In the genomic region with DNA sequence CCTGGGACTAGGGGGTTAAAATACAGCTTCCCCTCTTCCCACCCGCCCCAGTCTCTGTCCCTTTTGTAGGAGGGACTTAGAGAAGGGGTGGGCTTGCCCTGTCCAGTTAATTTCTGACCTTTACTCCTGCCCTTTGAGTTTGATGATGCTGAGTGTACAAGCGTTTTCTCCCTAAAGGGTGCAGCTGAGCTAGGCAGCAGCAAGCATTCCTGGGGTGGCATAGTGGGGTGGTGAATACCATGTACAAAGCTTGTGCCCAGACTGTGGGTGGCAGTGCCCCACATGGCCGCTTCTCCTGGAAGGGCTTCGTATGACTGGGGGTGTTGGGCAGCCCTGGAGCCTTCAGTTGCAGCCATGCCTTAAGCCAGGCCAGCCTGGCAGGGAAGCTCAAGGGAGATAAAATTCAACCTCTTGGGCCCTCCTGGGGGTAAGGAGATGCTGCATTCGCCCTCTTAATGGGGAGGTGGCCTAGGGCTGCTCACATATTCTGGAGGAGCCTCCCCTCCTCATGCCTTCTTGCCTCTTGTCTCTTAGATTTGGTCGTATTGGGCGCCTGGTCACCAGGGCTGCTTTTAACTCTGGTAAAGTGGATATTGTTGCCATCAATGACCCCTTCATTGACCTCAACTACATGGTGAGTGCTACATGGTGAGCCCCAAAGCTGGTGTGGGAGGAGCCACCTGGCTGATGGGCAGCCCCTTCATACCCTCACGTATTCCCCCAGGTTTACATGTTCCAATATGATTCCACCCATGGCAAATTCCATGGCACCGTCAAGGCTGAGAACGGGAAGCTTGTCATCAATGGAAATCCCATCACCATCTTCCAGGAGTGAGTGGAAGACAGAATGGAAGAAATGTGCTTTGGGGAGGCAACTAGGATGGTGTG, we compare ENCODE assay signal across 8 cellular contexts. TPM values are rescaled to one million over a fixed set of nuclear protein-coding genes. Genes with fewer than 3 reads are reported as not detected.
DNase-seq lines count a peak whose midpoint lies in the region; ATAC-seq lines count a peak whose summit lies in the region.

No MANE protein-coding gene starts in this region.

- H3K36me3 Mint-ChIP-seq in activated T-helper 1 cell treated with anti-CD3 and anti-CD28 coated beads, Interleukin-12 subunit alpha, Interleukin-12 subunit beta, Interleukin-2, Interleukin-4 antibody, amounts not matched to agents 30 ng/mL and 10 ng/mL and 1 ng/mL, durations not matched to agents 14 hours and 24 hours and 36 hours (ENCODE audit: low read depth) = peaks cover 65% of the 10 kb centered on the region

- H3K36me3 ChIP-seq in iPS-20b (ENCODE audit: insufficient read depth, low read depth, low read length) = peaks cover 54% of the 10 kb centered on the region

- peak overlapping the region; percentile 99 for H3K9ac ChIP-seq in iPS-20b (ENCODE audit: low read depth, low read length)

- no peak for ATAC-seq in left lobe of liver

- peak overlapping the region; percentile 91 for H3K4me3 Mint-ChIP-seq in activated T-helper 1 cell treated with anti-CD3 and anti-CD28 coated beads, Interleukin-12 subunit alpha, Interleukin-12 subunit beta, Interleukin-2, Interleukin-4 antibody, amounts not matched to agents 30 ng/mL and 10 ng/mL and 1 ng/mL, durations not matched to agents 14 hours and 24 hours and 36 hours

- no peaks in the 10 kb centered on the region for H3K27me3 ChIP-seq in iPS-20b (ENCODE audit: insufficient read depth, low read length)

- peaks cover 63% of the 10 kb centered on the region for H3K4me1 Mint-ChIP-seq in activated T-helper 1 cell treated with anti-CD3 and anti-CD28 coated beads, Interleukin-12 subunit alpha, Interleukin-12 subunit beta, Interleukin-2, Interleukin-4 antibody, amounts not matched to agents 30 ng/mL and 10 ng/mL and 1 ng/mL, durations not matched to agents 14 hours and 24 hours and 36 hours (ENCODE audit: low read depth)

- no peaks in the 10 kb centered on the region for H3K9me3 ChIP-seq in iPS-20b (ENCODE audit: insufficient read depth, low read depth, low read length)

- peaks cover 19% of the 10 kb centered on the region for H3K4me1 ChIP-seq in iPS-20b (ENCODE audit: insufficient read depth, low read length)

- H3K4me3 ChIP-seq in iPS-20b (ENCODE audit: low read length) = peak overlapping the region; percentile 95

- H3K27me3 Mint-ChIP-seq in activated T-helper 1 cell treated with anti-CD3 and anti-CD28 coated beads, Interleukin-12 subunit alpha, Interleukin-12 subunit beta, Interleukin-2, Interleukin-4 antibody, amounts not matched to agents 30 ng/mL and 10 ng/mL and 1 ng/mL, durations not matched to agents 14 hours and 24 hours and 36 hours (ENCODE audit: insufficient read depth) = no peaks in the 10 kb centered on the region

- intact Hi-C loops in activated T-helper 1 cell treated with anti-CD3 and anti-CD28 coated beads, Interleukin-12 subunit alpha, Interleukin-12 subunit beta, Interleukin-2, Interleukin-4 antibody, amounts not matched to agents 30 ng/mL and 10 ng/mL and 1 ng/mL, durations not matched to agents 14 hours and 24 hours and 36 hours (cut with micrococcal nuclease) = loop anchor here (2.0 to 10.0 kb wide), 2 partner anchors 201 to 409 kb away; a partner anchor contains a TSS

- H3K27ac ChIP-seq in iPS-20b (ENCODE audit: low read length) (peak overlapping the region; percentile 84), substantia nigra (ENCODE audit: low read depth, low read length, poor library complexity, severe bottlenecking) (peak overlapping the region; percentile 100)

- peak overlapping the region; percentile 99 for H3K27ac Mint-ChIP-seq in activated T-helper 1 cell treated with anti-CD3 and anti-CD28 coated beads, Interleukin-12 subunit alpha, Interleukin-12 subunit beta, Interleukin-2, Interleukin-4 antibody, amounts not matched to agents 30 ng/mL and 10 ng/mL and 1 ng/mL, durations not matched to agents 14 hours and 24 hours and 36 hours

- peak; percentile 30 for DNase-seq in activated CD4-positive, alpha-beta T cell treated with anti-CD3 and anti-CD28 coated beads for 48 hours
- DNase-seq in activated CD4-positive, alpha-beta T cell treated with anti-CD3 and anti-CD28 coated beads for 4 hours = no peak
- no peak for DNase-seq in activated T-helper 1 cell treated with anti-CD3 and anti-CD28 coated beads, Interleukin-12 subunit alpha, Interleukin-12 subunit beta, Interleukin-2, Interleukin-4 antibody, amounts not matched to agents 30 ng/mL and 10 ng/mL and 1 ng/mL, durations not matched to agents 14 hours and 24 hours and 36 hours (ENCODE audit: low spot score)
- DNase-seq in substantia nigra (lab: John Stamatoyannopoulos, UW) (peak in 1 of 49 donors; percentile 16), activated gamma-delta T cell (lab: John Stamatoyannopoulos, UW) (no peak), left lobe of liver (ENCODE audit: low spot score) (no peak), NCI-H2227 (lab: John Stamatoyannopoulos, UW; ENCODE audit: unreplicated experiment) (no peak)

- no peaks in the 10 kb centered on the region for H3K9me3 Mint-ChIP-seq in activated T-helper 1 cell treated with anti-CD3 and anti-CD28 coated beads, Interleukin-12 subunit alpha, Interleukin-12 subunit beta, Interleukin-2, Interleukin-4 antibody, amounts not matched to agents 30 ng/mL and 10 ng/mL and 1 ng/mL, durations not matched to agents 14 hours and 24 hours and 36 hours

RNA-seq across cellular contexts. Expression of a gene that starts 1.9 kb away (rescaled TPM):
- 4,315 and 4,318 TPM in 2 replicates for total RNA-seq in activated T-helper 1 cell treated with anti-CD3 and anti-CD28 coated beads, Interleukin-12 subunit alpha, Interleukin-12 subunit beta, Interleukin-2, Interleukin-4 antibody, amounts not matched to agents 30 ng/mL and 10 ng/mL and 1 ng/mL, durations not matched to agents 14 hours and 24 hours and 36 hours
- 1,145 TPM for total RNA-seq in left lobe of liver

RNA-seq across cellular contexts. Expression of a gene that starts 19.6 kb away (rescaled TPM):
- total RNA-seq in activated T-helper 1 cell treated with anti-CD3 and anti-CD28 coated beads, Interleukin-12 subunit alpha, Interleukin-12 subunit beta, Interleukin-2, Interleukin-4 antibody, amounts not matched to agents 30 ng/mL and 10 ng/mL and 1 ng/mL, durations not matched to agents 14 hours and 24 hours and 36 hours = 19.5 and 19.9 TPM in 2 replicates
- total RNA-seq in left lobe of liver = 8.8 TPM

RNA-seq across cellular contexts. Expression of a gene that starts 31.9 kb away (rescaled TPM):
- 194 and 196 TPM in 2 replicates for total RNA-seq in activated T-helper 1 cell treated with anti-CD3 and anti-CD28 coated beads, Interleukin-12 subunit alpha, Interleukin-12 subunit beta, Interleukin-2, Interleukin-4 antibody, amounts not matched to agents 30 ng/mL and 10 ng/mL and 1 ng/mL, durations not matched to agents 14 hours and 24 hours and 36 hours
- total RNA-seq in left lobe of liver = 14.9 TPM

RNA-seq across cellular contexts. Expression of a gene that starts 42.3 kb away (rescaled TPM):
- total RNA-seq in activated T-helper 1 cell treated with anti-CD3 and anti-CD28 coated beads, Interleukin-12 subunit alpha, Interleukin-12 subunit beta, Interleukin-2, Interleukin-4 antibody, amounts not matched to agents 30 ng/mL and 10 ng/mL and 1 ng/mL, durations not matched to agents 14 hours and 24 hours and 36 hours = 91.6 and 93.4 TPM in 2 replicates
- 9.0 TPM for total RNA-seq in left lobe of liver

RNA-seq across cellular contexts. Expression of a gene that starts 43.1 kb away (rescaled TPM):
- total RNA-seq in activated T-helper 1 cell treated with anti-CD3 and anti-CD28 coated beads, Interleukin-12 subunit alpha, Interleukin-12 subunit beta, Interleukin-2, Interleukin-4 antibody, amounts not matched to agents 30 ng/mL and 10 ng/mL and 1 ng/mL, durations not matched to agents 14 hours and 24 hours and 36 hours = 250 and 258 TPM in 2 replicates
- total RNA-seq in left lobe of liver = 84.1 TPM

Comparison
In these comparisons a context has a peak if more than half of its experiments do, and no peak if none do; other contexts are left out.
1. RNA of a gene that starts 31.9 kb away (total RNA-seq): 194 to 196 TPM in activated T-helper 1 cell treated with anti-CD3 and anti-CD28 coated beads, Interleukin-12 subunit alpha, Interleukin-12 subunit beta, Interleukin-2, Interleukin-4 antibody, amounts not matched to agents 30 ng/mL and 10 ng/mL and 1 ng/mL, durations not matched to agents 14 hours and 24 hours and 36 hours; 14.9 TPM in left lobe of liver (single experiment); every median in the first group is over 10 times any median in the second.